Comparison of ENCODE assay signal across 27 cellular contexts in genomic region chr5:117209479-117209878, GRCh38.
"Had no signal": no experiment of that assay in that cellular context is flagged by ENCODE, and none has a peak within 500 bp of the region (broad histone marks: within the 10 kb centered on the region; RNA-seq: fewer than 3 reads in every experiment).

No MANE protein-coding gene starts in this region.

- H3K9me3 ChIP-seq: stomach, suprapubic skin, testis, thoracic aorta, thyroid gland, tibial artery, tibial nerve, transverse colon, upper lobe of left lung, upper lobe of right lung, uterus, vagina had no signal

- H3K27ac ChIP-seq: stomach, suprapubic skin, testis, thoracic aorta, thyroid gland, tibial artery, tibial nerve, transverse colon, upper lobe of left lung, upper lobe of right lung, uterus, vagina had no signal

- FAIRE-seq: urothelium cell line had no signal

- H3K36me3 ChIP-seq: stomach, suprapubic skin, thoracic aorta, thyroid gland, tibial artery, tibial nerve, transverse colon, upper lobe of left lung, upper lobe of right lung, uterus, vagina had no signal

- ATAC-seq: stimulated activated effector memory CD8-positive, alpha-beta T cell treated with anti-CD3 and anti-CD28 coated beads, Interleukin-12 subunit alpha, Interleukin-12 subunit beta, amount 100 ng/mL, for 72 hours; stimulated activated memory B cell treated with anti-CD40 and anti-IgM and Interleukin-4, amounts not matched to agents 10 μg/mL and 1 μg/mL and 100 μg/mL, for 72 hours; stimulated activated naive B cell treated with anti-CD40 and anti-IgM and Interleukin-4, amounts not matched to agents 10 μg/mL and 1 μg/mL and 100 μg/mL, for 72 hours; stimulated activated naive CD8-positive, alpha-beta T cell treated with anti-CD3 and anti-CD28 coated beads, Interleukin-15, amount 100 ng/mL, for 72 hours; stimulated activated naive CD8-positive, alpha-beta T cell treated with anti-CD3 and anti-CD28 coated beads, Interleukin-15, Interleukin-2, amounts not matched to agents 100 U/mL and 50 U/mL, for 24 hours; upper lobe of right lung had no signal

- H3K4me1 ChIP-seq: suprapubic skin, testis, thyroid gland, tibial artery, tibial nerve, transverse colon, upper lobe of left lung, upper lobe of right lung, uterus, vagina had no signal

- DNase-seq: stimulated activated CD4-positive, alpha-beta T cell treated with anti-CD3 and anti-CD28 coated beads, Interleukin-2, amount 100 ng/mL, for 48 hours; stimulated activated CD4-positive, alpha-beta T cell treated with anti-CD3 and anti-CD28 coated beads, Interleukin-4, amount 100 ng/mL, for 1 hour; stimulated activated CD4-positive, alpha-beta T cell treated with anti-CD3 and anti-CD28 coated beads, Interleukin-4, amount 100 ng/mL, for 24 hours; stimulated activated CD4-positive, alpha-beta T cell treated with anti-CD3 and anti-CD28 coated beads, Interleukin-4, amount 100 ng/mL, for 4 hours; stimulated activated CD8-positive, alpha-beta memory T cell treated with anti-CD3 and anti-CD28 coated beads, Interleukin-4, amount 100 ng/mL, for 48 hours; stimulated activated naive B cell treated with anti-CD40 and anti-IgM and Interleukin-4, amounts not matched to agents 10 μg/mL and 1 μg/mL and 100 μg/mL, for 72 hours; stimulated activated naive CD4-positive, alpha-beta T cell; stimulated activated naive CD4-positive, alpha-beta T cell treated with Interleukin-2 at 50 U/mL for 16 hours; stimulated activated naive CD8-positive, alpha-beta T cell treated with anti-CD3 and anti-CD28 coated beads, Interleukin-15, amount 100 ng/mL, for 72 hours; stimulated activated naive CD8-positive, alpha-beta T cell treated with anti-CD3 and anti-CD28 coated beads, Interleukin-15, Interleukin-2, amounts not matched to agents 100 U/mL and 50 U/mL, for 24 hours; stomach; substantia nigra; testis; thyroid gland; tibial artery; transverse colon; trophoblast cell; upper lobe of left lung; upper lobe of right lung; uterus had no signal

- H3K4me3 ChIP-seq: stomach, suprapubic skin, testis, thoracic aorta, thyroid gland, tibial artery, tibial nerve, transverse colon, upper lobe of left lung, upper lobe of right lung, uterus, vagina had no signal

- H3K27me3 ChIP-seq: stomach, suprapubic skin, testis, thyroid gland, tibial artery, tibial nerve, transverse colon, upper lobe of left lung, upper lobe of right lung, uterus, vagina had no signal
